23 cellular contexts compared by ENCODE assay signal in genomic region chr2:46831869-46832265, GRCh38.
"Had no signal": no experiment of that assay in that cellular context is flagged by ENCODE, and none has a peak within 500 bp of the region (broad histone marks: within the 10 kb centered on the region; RNA-seq: fewer than 3 reads in every experiment).

No MANE protein-coding gene starts in this region.

- H3K27me3 Mint-ChIP-seq: stimulated activated naive CD8-positive, alpha-beta T cell treated with anti-CD3 and anti-CD28 coated beads, Interleukin-15, amount 100 ng/mL, for 72 hours had no signal

- H3K4me1 ChIP-seq: right lobe of liver, transverse colon had no signal

- DNase-seq: activated CD4-positive, alpha-beta T cell treated with anti-CD3 and anti-CD28 coated beads for 1 hour; activated CD4-positive, alpha-beta T cell treated with anti-CD3 and anti-CD28 coated beads, Interleukin-2, amount 50 U/mL, for 1 hour; activated CD8-positive, alpha-beta memory T cell treated with anti-CD3 and anti-CD28 coated beads for 24 hours; activated effector memory CD4-positive, alpha-beta T cell treated with Interleukin-2 at 50 U/mL for 16 hours; activated T-cell treated with anti-CD3 and anti-CD28 coated beads, Interleukin-2, amount 50 U/mL, for 48 hours; aorta; brain microvascular endothelial cell; central memory CD4-positive, alpha-beta T cell; effector memory CD4-positive, alpha-beta T cell; islet precursor cell; left cardiac atrium; nephron progenitor cell; stimulated activated CD4-positive, alpha-beta T cell treated with anti-CD3 and anti-CD28 coated beads, Interleukin-2, amount 100 ng/mL, for 24 hours; stimulated activated naive CD8-positive, alpha-beta T cell treated with anti-CD3 and anti-CD28 coated beads, Interleukin-15, amount 100 ng/mL, for 72 hours; T-helper 1 cell; transverse colon had no signal

- H3K27ac Mint-ChIP-seq: activated naive CD4-positive, alpha-beta T cell treated with anti-CD3 and anti-CD28 coated beads, Interleukin-2, amount 50 U/mL, for 24 hours; nephron progenitor cell; stimulated activated effector memory CD8-positive, alpha-beta T cell treated with anti-CD3 and anti-CD28 coated beads, Interleukin-12 subunit alpha, Interleukin-12 subunit beta, amount 100 ng/mL, for 72 hours had no signal

- ATAC-seq: esophagus mucosa; left cardiac atrium; right lobe of liver; stimulated activated effector memory CD8-positive, alpha-beta T cell treated with anti-CD3 and anti-CD28 coated beads, Interleukin-12 subunit alpha, Interleukin-12 subunit beta, amount 100 ng/mL, for 72 hours; stimulated activated naive CD8-positive, alpha-beta T cell treated with anti-CD3 and anti-CD28 coated beads, Interleukin-15, amount 100 ng/mL, for 72 hours had no signal

- H3K27ac ChIP-seq: brain microvascular endothelial cell, right lobe of liver had no signal

- H3K36me3 Mint-ChIP-seq: stimulated activated effector memory CD8-positive, alpha-beta T cell treated with anti-CD3 and anti-CD28 coated beads, Interleukin-12 subunit alpha, Interleukin-12 subunit beta, amount 100 ng/mL, for 72 hours had no signal

- H3K27me3 ChIP-seq: brain microvascular endothelial cell, gastroesophageal sphincter, right lobe of liver, suprapubic skin, transverse colon had no signal

- H3K9me3 ChIP-seq: gastroesophageal sphincter, right lobe of liver, suprapubic skin, transverse colon had no signal

- H3K36me3 ChIP-seq: brain microvascular endothelial cell, gastroesophageal sphincter, right lobe of liver, suprapubic skin, transverse colon had no signal

- H3K4me3 Mint-ChIP-seq: activated naive CD4-positive, alpha-beta T cell treated with anti-CD3 and anti-CD28 coated beads, Interleukin-2, amount 50 U/mL, for 24 hours; nephron progenitor cell; stimulated activated effector memory CD8-positive, alpha-beta T cell treated with anti-CD3 and anti-CD28 coated beads, Interleukin-12 subunit alpha, Interleukin-12 subunit beta, amount 100 ng/mL, for 72 hours; stimulated activated naive CD8-positive, alpha-beta T cell treated with anti-CD3 and anti-CD28 coated beads, Interleukin-15, amount 100 ng/mL, for 72 hours had no signal

- H3K4me3 ChIP-seq: gastroesophageal sphincter, right lobe of liver, skin epidermis, suprapubic skin, transverse colon had no signal

- H3K4me1 Mint-ChIP-seq: activated naive CD4-positive, alpha-beta T cell treated with anti-CD3 and anti-CD28 coated beads, Interleukin-2, amount 50 U/mL, for 24 hours; nephron progenitor cell; stimulated activated effector memory CD8-positive, alpha-beta T cell treated with anti-CD3 and anti-CD28 coated beads, Interleukin-12 subunit alpha, Interleukin-12 subunit beta, amount 100 ng/mL, for 72 hours; stimulated activated naive CD8-positive, alpha-beta T cell treated with anti-CD3 and anti-CD28 coated beads, Interleukin-15, amount 100 ng/mL, for 72 hours had no signal
